18 cellular contexts compared by ENCODE assay signal in genomic region chr6:87900160-87900698, GRCh38.
DNase-seq lines count a peak whose midpoint lies in the region; ATAC-seq, FAIRE-seq and TF ChIP-seq lines count a peak whose summit lies in the region.
"Had no signal": no experiment of that assay in that cellular context is flagged by ENCODE, and none has a peak within 500 bp of the region (broad histone marks: within the 10 kb centered on the region; RNA-seq: fewer than 3 reads in every experiment).

No MANE protein-coding gene starts in this region.

- H3K9ac ChIP-seq in kidney (ENCODE audit: low read length in 2 of 2): no peak overlapping the region
- H3K9ac ChIP-seq: BLaER1 had no signal

- no peak overlapping the region for H3K27ac Mint-ChIP-seq in stimulated activated naive CD8-positive, alpha-beta T cell treated with anti-CD3 and anti-CD28 coated beads, Interleukin-15, amount 100 ng/mL, for 72 hours
- H3K27ac Mint-ChIP-seq: CD8-positive, alpha-beta memory T cell had no signal

- no peak for TF ChIP-seq EP300 in tibial nerve (IDR thresholded peaks at IDR 0.05)

- H3K4me1 ChIP-seq in kidney (ENCODE audit: control insufficient read depth in 1 of 2, insufficient read depth in 1 of 2, low read depth in 1 of 2, low read length in 2 of 2): no peaks in the 10 kb centered on the region
- peaks cover 59 to 68% of the 10 kb centered on the region in 2 experiments for H3K4me1 ChIP-seq in neutrophil (ENCODE audit: control insufficient read depth in 1 of 2, insufficient read depth in 1 of 2, low read depth in 1 of 2, low read length in 1 of 2)
- no peaks in the 10 kb centered on the region for H3K4me1 ChIP-seq in tibial nerve
- H3K4me1 ChIP-seq: Caco-2 had no signal

- no peak overlapping the region for H3K4me3 Mint-ChIP-seq in stimulated activated naive CD8-positive, alpha-beta T cell treated with anti-CD3 and anti-CD28 coated beads, Interleukin-15, amount 100 ng/mL, for 72 hours
- H3K4me3 Mint-ChIP-seq: CD8-positive, alpha-beta memory T cell had no signal

- no peak for FAIRE-seq in kidney (lab: Jason Lieb, UNC)
- FAIRE-seq: GM12878, GM18507 had no signal

- no peak for TF ChIP-seq CTCF in kidney (IDR thresholded peaks at IDR 0.05; ENCODE audit: borderline replicate concordance, extremely low read depth, insufficient read depth)
- no peak for TF ChIP-seq CTCF in neutrophil (IDR thresholded peaks at IDR 0.05)
- no peak for TF ChIP-seq CTCF in tibial nerve (IDR thresholded peaks at IDR 0.05)

- H3K27ac ChIP-seq in kidney (ENCODE audit: low read depth in 2 of 2, low read length in 2 of 2) (no peak overlapping the region), neutrophil (peak overlapping the region; percentile 78), tibial nerve (no peak overlapping the region)
- H3K27ac ChIP-seq: BLaER1 had no signal

- H3K27me3 ChIP-seq in neutrophil (no peaks in the 10 kb centered on the region), tibial nerve (no peaks in the 10 kb centered on the region)
- H3K27me3 ChIP-seq: BLaER1 had no signal

- no peak overlapping the region for H3K4me3 ChIP-seq in kidney (ENCODE audit: low read length in 2 of 2)
- H3K4me3 ChIP-seq in neutrophil (ENCODE audit: low read depth in 1 of 2, low read length in 1 of 2): no peak overlapping the region
- H3K4me3 ChIP-seq in tibial nerve: no peak overlapping the region
- H3K4me3 ChIP-seq: BLaER1, GM12878, HAP-1 had no signal

- H3K9me3 Mint-ChIP-seq in stimulated activated naive CD8-positive, alpha-beta T cell treated with anti-CD3 and anti-CD28 coated beads, Interleukin-15, amount 100 ng/mL, for 72 hours: no peaks in the 10 kb centered on the region
- H3K9me3 Mint-ChIP-seq: CD8-positive, alpha-beta memory T cell had no signal

- H3K36me3 ChIP-seq in kidney (ENCODE audit: control insufficient read depth in 1 of 2, insufficient read depth in 2 of 2, low read length in 2 of 2) (no peaks in the 10 kb centered on the region), neutrophil (no peaks in the 10 kb centered on the region), tibial nerve (no peaks in the 10 kb centered on the region)
- H3K36me3 ChIP-seq: BLaER1, HAP-1 had no signal

- peak; percentile 9 for ATAC-seq in stimulated activated naive CD8-positive, alpha-beta T cell treated with anti-CD3 and anti-CD28 coated beads, Interleukin-15, amount 100 ng/mL, for 72 hours
- no peak for ATAC-seq in stimulated activated naive CD8-positive, alpha-beta T cell treated with anti-CD3 and anti-CD28 coated beads, Interleukin-15, Interleukin-2, amounts not matched to agents 100 U/mL and 50 U/mL, for 24 hours
- ATAC-seq in Right ventricle myocardium superior (ENCODE audit: poor library complexity) (no peak), GM21737 (IDR thresholded peaks at IDR 0.05; ENCODE audit: unreplicated experiment) (no peak)
- ATAC-seq: GM12878 had no signal

- intact Hi-C loops in kidney (cut with DNase I): no loop called here
- intact Hi-C loops in Right ventricle myocardium superior (cut with DNase I): no loop called here

- no peak for TF ChIP-seq POLR2A in tibial nerve (IDR thresholded peaks at IDR 0.05)

- WGBS in tibial nerve, 2 donors: 94 to 98% methylated on average over 6 of the region's 6 CpGs

- H3K9me3 ChIP-seq in kidney (ENCODE audit: control insufficient read depth in 1 of 2, low read length in 2 of 2): no peaks in the 10 kb centered on the region
- no peaks in the 10 kb centered on the region for H3K9me3 ChIP-seq in neutrophil
- no peaks in the 10 kb centered on the region for H3K9me3 ChIP-seq in tibial nerve
- H3K9me3 ChIP-seq: BLaER1, Caco-2, HAP-1 had no signal

- DNase-seq in stimulated activated naive CD8-positive, alpha-beta T cell treated with anti-CD3 and anti-CD28 coated beads, Interleukin-15, amount 100 ng/mL, for 72 hours: no peak
- DNase-seq in stimulated activated naive CD8-positive, alpha-beta T cell treated with anti-CD3 and anti-CD28 coated beads, Interleukin-15, Interleukin-2, amounts not matched to agents 100 U/mL and 50 U/mL, for 24 hours: no peak
- peak; percentile 56 for DNase-seq in kidney
- DNase-seq in Right ventricle myocardium superior: no peak
- DNase-seq in activated CD8-positive, alpha-beta memory T cell treated with anti-CD3 and anti-CD28 coated beads, Interleukin-2, amount 50 U/mL, for 48 hours: no peak
- DNase-seq in tibial nerve (ENCODE audit: low spot score in 2 of 2): no peak
- DNase-seq: 8988T; AML-193; Caco-2; CD8-positive, alpha-beta memory T cell; GOT3; IMR-90 had no signal

- H3K4me1 Mint-ChIP-seq in stimulated activated naive CD8-positive, alpha-beta T cell treated with anti-CD3 and anti-CD28 coated beads, Interleukin-15, amount 100 ng/mL, for 72 hours: no peaks in the 10 kb centered on the region
- H3K4me1 Mint-ChIP-seq: CD8-positive, alpha-beta memory T cell had no signal

- no peaks in the 10 kb centered on the region for H3K27me3 Mint-ChIP-seq in stimulated activated naive CD8-positive, alpha-beta T cell treated with anti-CD3 and anti-CD28 coated beads, Interleukin-15, amount 100 ng/mL, for 72 hours
